ENCODE assay signal across 8 cellular contexts in genomic region chr1:204791453-204792366, GRCh38.
DNase-seq lines count a peak whose midpoint lies in the region; ATAC-seq and TF ChIP-seq lines count a peak whose summit lies in the region.

No MANE protein-coding gene starts in this region.

- WGBS in SK-N-SH (ENCODE audit: low lambda C conversion rate): 16% methylated on average over 15 of the region's 15 CpGs

- DNase-seq in DMS153 treated with DMSO at 0.1 percent for 48 hours (lab: John Stamatoyannopoulos, UW; ENCODE audit: unreplicated experiment) (peak; percentile 53), LNCaP clone FGC (ENCODE audit: low read depth) (peak; percentile 21), SK-N-SH (peak; percentile 75), left ventricle myocardium inferior (peak; percentile 58), retinal pigment epithelial cell (ENCODE audit: low read depth) (peak; percentile 11)
- DNase-seq in activated naive CD4-positive, alpha-beta T cell treated with anti-CD3 and anti-CD28 coated beads, Interleukin-2, amount 50 U/mL, for 16 hours: peak; percentile 84

- peaks cover 26% of the 10 kb centered on the region; the same call in 1 of the 2 replicates for H3K27me3 ChIP-seq in SK-N-SH (ENCODE audit: insufficient read depth)
- peaks cover 95% of the 10 kb centered on the region for H3K27me3 ChIP-seq in left ventricle myocardium inferior (ENCODE audit: low read depth)

- H3K4me2 ChIP-seq in SK-N-SH: no peak overlapping the region

- H3K27ac ChIP-seq in SK-N-SH (ENCODE audit: low read depth in 2 of 2, low read length in 1 of 2) (no peak overlapping the region), left ventricle myocardium inferior (replicated peaks) (no peak overlapping the region)

- no peaks in the 10 kb centered on the region for H4K20me1 ChIP-seq in SK-N-SH (ENCODE audit: insufficient read depth)

- CTCF ChIA-PET in SK-N-SH (lab: Yijun Ruan, JAX): interaction anchor here (0.6 to 11.2 kb wide), 70 partner anchors 9 to 664 kb away, joined by 3 to 271 read pairs (median 4); partner anchors contain the start of gene PIK3C2B

- H3K9me3 ChIP-seq in SK-N-SH (no peaks in the 10 kb centered on the region), left ventricle myocardium inferior (replicated peaks) (no peaks in the 10 kb centered on the region)

- H3K4me1 ChIP-seq in SK-N-SH (ENCODE audit: control insufficient read depth in 1 of 2, insufficient read depth in 2 of 2, low read depth in 1 of 2, low read length in 1 of 2): peaks cover 0 to 5% of the 10 kb centered on the region in 2 experiments; a peak in 2 of 4 replicates
- H3K4me1 ChIP-seq in left ventricle myocardium inferior: no peaks in the 10 kb centered on the region

- no peak for TF ChIP-seq EP300 in SK-N-SH (IDR thresholded peaks at IDR 0.05; ENCODE audit: borderline replicate concordance in 1 of 2, low read depth in 1 of 2, low read length in 1 of 2)

- ATAC-seq in HG03439 (IDR thresholded peaks at IDR 0.05; ENCODE audit: unreplicated experiment): no peak
- ATAC-seq in HG02852 (IDR thresholded peaks at IDR 0.05; ENCODE audit: unreplicated experiment): no peak

- no peak overlapping the region for H3K9ac ChIP-seq in SK-N-SH

- no peaks in the 10 kb centered on the region for H3K9me2 ChIP-seq in SK-N-SH

- no peak overlapping the region for H3K4me3 ChIP-seq in LNCaP clone FGC (ENCODE audit: low read depth, low read length)
- H3K4me3 ChIP-seq in SK-N-SH (ENCODE audit: low read depth in 2 of 2, low read length in 1 of 2): peak overlapping the region in 1 of 2 experiments; percentile 42; a peak in 1 of 4 replicates
- no peak overlapping the region for H3K4me3 ChIP-seq in left ventricle myocardium inferior
- no peak overlapping the region for H3K4me3 ChIP-seq in retinal pigment epithelial cell (ENCODE audit: low read length)

- no peaks in the 10 kb centered on the region for H3K36me3 ChIP-seq in SK-N-SH (replicated peaks in 1 of 2; ENCODE audit: control insufficient read depth in 1 of 2, insufficient read depth in 2 of 2, low read length in 1 of 2)
- no peaks in the 10 kb centered on the region for H3K36me3 ChIP-seq in left ventricle myocardium inferior

- peak; percentile 25; the same call in 1 of the 2 replicates for TF ChIP-seq RAD21 in SK-N-SH (IDR thresholded peaks at IDR 0.05; ENCODE audit: low read length)

- intact Hi-C loops in left ventricle myocardium inferior (cut with micrococcal nuclease): no loop called here

- TF ChIP-seq CTCF in LNCaP clone FGC (IDR thresholded peaks at IDR 0.05; ENCODE audit: control insufficient read depth, extremely low read depth, insufficient read depth): peak; percentile 73
- TF ChIP-seq CTCF in SK-N-SH (IDR thresholded peaks at IDR 0.05): peak; percentile 85
- peak; percentile 88 for TF ChIP-seq CTCF in left ventricle myocardium inferior (IDR thresholded peaks at IDR 0.05; ENCODE audit: borderline replicate concordance)
- TF ChIP-seq CTCF in retinal pigment epithelial cell (conservative IDR thresholded peaks at IDR 0.05; ENCODE audit: low read depth, low read length): peak; percentile 98

- POLR2A ChIA-PET in SK-N-SH (lab: Yijun Ruan, JAX): interaction anchor here (1.5 kb wide), 1 partner anchor 16 kb away, joined by 4 read pairs; no protein-coding TSS in a partner anchor

- H3K79me2 ChIP-seq in SK-N-SH (ENCODE audit: insufficient read depth): no peaks in the 10 kb centered on the region

- H3F3A ChIP-seq in SK-N-SH (replicated peaks; ENCODE audit: insufficient read depth): no peaks in the 10 kb centered on the region

- no peak overlapping the region for H2AFZ ChIP-seq in SK-N-SH (ENCODE audit: low read depth)

TF ChIP-seq in SK-N-SH, 30 proteins besides CTCF, POLR2A, EP300 and RAD21:
- TF ChIP-seq SMC3 (IDR thresholded peaks at IDR 0.05; ENCODE audit: low read depth, low read length) (peak; percentile 34; the same call in 1 of the 2 replicates), PBX3 (IDR thresholded peaks at IDR 0.05) (no peak), GABPA (IDR thresholded peaks at IDR 0.05; ENCODE audit: low read depth) (no peak)

Comparison
In these comparisons a context has a peak if more than half of its experiments do, and no peak if none do; other contexts are left out.
1. DNase-seq: peak in every context shown above with its lines; median percentile 84 in activated naive CD4-positive, alpha-beta T cell treated with anti-CD3 and anti-CD28 coated beads, Interleukin-2, amount 50 U/mL, for 16 hours; 75 in SK-N-SH; 58 in left ventricle myocardium inferior; 53 in DMS153 treated with DMSO at 0.1 percent for 48 hours; 21 in LNCaP clone FGC; 11 in retinal pigment epithelial cell.